1 cellular context compared by ENCODE assay signal in genomic region chr16:67155305-67156145, GRCh38.
TF ChIP-seq lines count a peak whose summit lies in the region.

No MANE protein-coding gene starts in this region.

TF ChIP-seq in HepG2, 621 proteins besides CTCF, POLR2A, EP300 and RAD21 (continued from another document and continues in another):
- TF ChIP-seq ZNF318 (CRISPR knock-in tag; IDR thresholded peaks at IDR 0.05) (0 out of 2 replicates have a peak, but pooled peaks have one; percentile 60), KAT8 (CRISPR knock-in tag; IDR thresholded peaks at IDR 0.05) (peak; percentile 49; the same call in 1 of the 2 replicates), ZNF430 (CRISPR knock-in tag; IDR thresholded peaks at IDR 0.05) (no peak), MAZ (IDR thresholded peaks at IDR 0.05; ENCODE audit: borderline replicate concordance, low read depth, low read length) (peak; percentile 46; the same call in 1 of the 2 replicates), MAZ (CRISPR knock-in tag; IDR thresholded peaks at IDR 0.05; ENCODE audit: low read depth) (peak; percentile 69), ZNF274 (CRISPR knock-in tag; IDR thresholded peaks at IDR 0.05) (no peak), ZNF367 (CRISPR knock-in tag; IDR thresholded peaks at IDR 0.05; ENCODE audit: borderline replicate concordance) (no peak), RFXANK (CRISPR knock-in tag; IDR thresholded peaks at IDR 0.05) (no peak), MTF2 (CRISPR knock-in tag; IDR thresholded peaks at IDR 0.05; ENCODE audit: borderline replicate concordance) (0 out of 2 replicates have a peak, but pooled peaks have one; percentile 58), HNRNPK (IDR thresholded peaks at IDR 0.05; ENCODE audit: low read depth, low read length, poor library complexity, severe bottlenecking) (peak; percentile 86), IKZF4 (CRISPR knock-in tag; IDR thresholded peaks at IDR 0.05; ENCODE audit: borderline replicate concordance, low read depth, not compliant biosample characterization) (no peak), ZNF329 (CRISPR knock-in tag; IDR thresholded peaks at IDR 0.05; ENCODE audit: low read depth) (0 out of 2 replicates have a peak, but pooled peaks have one; percentile 34), SMARCC2 (IDR thresholded peaks at IDR 0.05) (no peak), YEATS4 (CRISPR knock-in tag; IDR thresholded peaks at IDR 0.05; ENCODE audit: borderline replicate concordance) (peak; percentile 39; the same call in 1 of the 2 replicates), ESRRA (CRISPR knock-in tag; IDR thresholded peaks at IDR 0.05; ENCODE audit: low read depth) (no peak; the same call in 1 of the 2 replicates), GTF3A (CRISPR knock-in tag; conservative IDR thresholded peaks at IDR 0.05) (peak; percentile 62; the same call in 1 of the 2 replicates), NFE2 (CRISPR knock-in tag; IDR thresholded peaks at IDR 0.05) (no peak), RFXAP (CRISPR knock-in tag; IDR thresholded peaks at IDR 0.05; ENCODE audit: borderline replicate concordance) (peak; percentile 82; the same call in 1 of the 2 replicates), BORCS8-MEF2B (CRISPR knock-in tag; IDR thresholded peaks at IDR 0.05) (peak; percentile 52; the same call in 1 of the 2 replicates), NR3C1 (CRISPR knock-in tag; IDR thresholded peaks at IDR 0.05) (no peak), MIXL1 (CRISPR knock-in tag; IDR thresholded peaks at IDR 0.05) (0 out of 2 replicates have a peak, but pooled peaks have one; percentile 23), ATF7-NPFF (CRISPR knock-in tag; IDR thresholded peaks at IDR 0.05; ENCODE audit: low read depth) (peak; percentile 78), SMAD1 (CRISPR knock-in tag; IDR thresholded peaks at IDR 0.05; ENCODE audit: borderline replicate concordance, low read depth) (peak; percentile 62; the same call in 1 of the 2 replicates), ZNF160 (CRISPR knock-in tag; IDR thresholded peaks at IDR 0.05) (peak; percentile 47; the same call in 1 of the 2 replicates), ARNT (IDR thresholded peaks at IDR 0.05) (no peak), YY1 (IDR thresholded peaks at IDR 0.05; ENCODE audit: insufficient read depth, insufficient replicate concordance, low read depth, low read length) (peak; percentile 81), TCF12 (IDR thresholded peaks at IDR 0.05) (no peak), TCF12 (CRISPR knock-in tag; IDR thresholded peaks at IDR 0.05) (0 out of 2 replicates have a peak, but pooled peaks have one; percentile 81), ASH2L (IDR thresholded peaks at IDR 0.05; ENCODE audit: insufficient read length, low read depth, low read length) (peak; percentile 54), ADNP (CRISPR knock-in tag; IDR thresholded peaks at IDR 0.05) (0 out of 2 replicates have a peak, but pooled peaks have one; percentile 60), ZFP1 (CRISPR knock-in tag; IDR thresholded peaks at IDR 0.05) (no peak), ZFYVE20 (CRISPR knock-in tag; IDR thresholded peaks at IDR 0.05; ENCODE audit: borderline replicate concordance, low read depth) (no peak)
- TF ChIP-seq, protein P1, sequence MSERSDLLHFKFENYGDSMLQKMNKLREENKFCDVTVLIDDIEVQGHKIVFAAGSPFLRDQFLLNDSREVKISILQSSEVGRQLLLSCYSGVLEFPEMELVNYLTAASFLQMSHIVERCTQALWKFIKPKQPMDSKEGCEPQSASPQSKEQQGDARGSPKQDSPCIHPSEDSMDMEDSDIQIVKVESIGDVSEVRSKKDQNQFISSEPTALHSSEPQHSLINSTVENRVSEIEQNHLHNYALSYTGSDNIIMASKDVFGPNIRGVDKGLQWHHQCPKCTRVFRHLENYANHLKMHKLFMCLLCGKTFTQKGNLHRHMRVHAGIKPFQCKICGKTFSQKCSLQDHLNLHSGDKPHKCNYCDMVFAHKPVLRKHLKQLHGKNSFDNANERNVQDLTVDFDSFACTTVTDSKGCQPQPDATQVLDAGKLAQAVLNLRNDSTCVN (CRISPR knock-in tag; IDR thresholded peaks at IDR 0.05; ENCODE audit: borderline replicate concordance), result peak; percentile 8; the same call in 1 of the 2 replicates
- TF ChIP-seq, protein P2, sequence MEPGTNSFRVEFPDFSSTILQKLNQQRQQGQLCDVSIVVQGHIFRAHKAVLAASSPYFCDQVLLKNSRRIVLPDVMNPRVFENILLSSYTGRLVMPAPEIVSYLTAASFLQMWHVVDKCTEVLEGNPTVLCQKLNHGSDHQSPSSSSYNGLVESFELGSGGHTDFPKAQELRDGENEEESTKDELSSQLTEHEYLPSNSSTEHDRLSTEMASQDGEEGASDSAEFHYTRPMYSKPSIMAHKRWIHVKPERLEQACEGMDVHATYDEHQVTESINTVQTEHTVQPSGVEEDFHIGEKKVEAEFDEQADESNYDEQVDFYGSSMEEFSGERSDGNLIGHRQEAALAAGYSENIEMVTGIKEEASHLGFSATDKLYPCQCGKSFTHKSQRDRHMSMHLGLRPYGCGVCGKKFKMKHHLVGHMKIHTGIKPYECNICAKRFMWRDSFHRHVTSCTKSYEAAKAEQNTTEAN (CRISPR knock-in tag; conservative IDR thresholded peaks at IDR 0.05), result 0 out of 2 replicates have a peak, but pooled peaks have one; percentile 21
- TF ChIP-seq, protein P3, sequence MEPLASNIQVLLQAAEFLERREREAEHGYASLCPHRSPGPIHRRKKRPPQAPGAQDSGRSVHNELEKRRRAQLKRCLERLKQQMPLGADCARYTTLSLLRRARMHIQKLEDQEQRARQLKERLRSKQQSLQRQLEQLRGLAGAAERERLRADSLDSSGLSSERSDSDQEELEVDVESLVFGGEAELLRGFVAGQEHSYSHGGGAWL (CRISPR knock-in tag; IDR thresholded peaks at IDR 0.05), result peak; percentile 71; the same call in 1 of the 2 replicates
- TF ChIP-seq, protein P4, sequence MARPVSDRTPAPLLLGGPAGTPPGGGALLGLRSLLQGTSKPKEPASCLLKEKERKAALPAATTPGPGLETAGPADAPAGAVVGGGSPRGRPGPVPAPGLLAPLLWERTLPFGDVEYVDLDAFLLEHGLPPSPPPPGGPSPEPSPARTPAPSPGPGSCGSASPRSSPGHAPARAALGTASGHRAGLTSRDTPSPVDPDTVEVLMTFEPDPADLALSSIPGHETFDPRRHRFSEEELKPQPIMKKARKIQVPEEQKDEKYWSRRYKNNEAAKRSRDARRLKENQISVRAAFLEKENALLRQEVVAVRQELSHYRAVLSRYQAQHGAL (CRISPR knock-in tag; IDR thresholded peaks at IDR 0.05; ENCODE audit: not compliant biosample characterization), result peak; percentile 88
- TF ChIP-seq, protein P5, sequence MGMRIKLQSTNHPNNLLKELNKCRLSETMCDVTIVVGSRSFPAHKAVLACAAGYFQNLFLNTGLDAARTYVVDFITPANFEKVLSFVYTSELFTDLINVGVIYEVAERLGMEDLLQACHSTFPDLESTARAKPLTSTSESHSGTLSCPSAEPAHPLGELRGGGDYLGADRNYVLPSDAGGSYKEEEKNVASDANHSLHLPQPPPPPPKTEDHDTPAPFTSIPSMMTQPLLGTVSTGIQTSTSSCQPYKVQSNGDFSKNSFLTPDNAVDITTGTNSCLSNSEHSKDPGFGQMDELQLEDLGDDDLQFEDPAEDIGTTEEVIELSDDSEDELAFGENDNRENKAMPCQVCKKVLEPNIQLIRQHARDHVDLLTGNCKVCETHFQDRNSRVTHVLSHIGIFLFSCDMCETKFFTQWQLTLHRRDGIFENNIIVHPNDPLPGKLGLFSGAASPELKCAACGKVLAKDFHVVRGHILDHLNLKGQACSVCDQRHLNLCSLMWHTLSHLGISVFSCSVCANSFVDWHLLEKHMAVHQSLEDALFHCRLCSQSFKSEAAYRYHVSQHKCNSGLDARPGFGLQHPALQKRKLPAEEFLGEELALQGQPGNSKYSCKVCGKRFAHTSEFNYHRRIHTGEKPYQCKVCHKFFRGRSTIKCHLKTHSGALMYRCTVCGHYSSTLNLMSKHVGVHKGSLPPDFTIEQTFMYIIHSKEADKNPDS (CRISPR knock-in tag; IDR thresholded peaks at IDR 0.05), result no peak
- TF ChIP-seq, protein P6, sequence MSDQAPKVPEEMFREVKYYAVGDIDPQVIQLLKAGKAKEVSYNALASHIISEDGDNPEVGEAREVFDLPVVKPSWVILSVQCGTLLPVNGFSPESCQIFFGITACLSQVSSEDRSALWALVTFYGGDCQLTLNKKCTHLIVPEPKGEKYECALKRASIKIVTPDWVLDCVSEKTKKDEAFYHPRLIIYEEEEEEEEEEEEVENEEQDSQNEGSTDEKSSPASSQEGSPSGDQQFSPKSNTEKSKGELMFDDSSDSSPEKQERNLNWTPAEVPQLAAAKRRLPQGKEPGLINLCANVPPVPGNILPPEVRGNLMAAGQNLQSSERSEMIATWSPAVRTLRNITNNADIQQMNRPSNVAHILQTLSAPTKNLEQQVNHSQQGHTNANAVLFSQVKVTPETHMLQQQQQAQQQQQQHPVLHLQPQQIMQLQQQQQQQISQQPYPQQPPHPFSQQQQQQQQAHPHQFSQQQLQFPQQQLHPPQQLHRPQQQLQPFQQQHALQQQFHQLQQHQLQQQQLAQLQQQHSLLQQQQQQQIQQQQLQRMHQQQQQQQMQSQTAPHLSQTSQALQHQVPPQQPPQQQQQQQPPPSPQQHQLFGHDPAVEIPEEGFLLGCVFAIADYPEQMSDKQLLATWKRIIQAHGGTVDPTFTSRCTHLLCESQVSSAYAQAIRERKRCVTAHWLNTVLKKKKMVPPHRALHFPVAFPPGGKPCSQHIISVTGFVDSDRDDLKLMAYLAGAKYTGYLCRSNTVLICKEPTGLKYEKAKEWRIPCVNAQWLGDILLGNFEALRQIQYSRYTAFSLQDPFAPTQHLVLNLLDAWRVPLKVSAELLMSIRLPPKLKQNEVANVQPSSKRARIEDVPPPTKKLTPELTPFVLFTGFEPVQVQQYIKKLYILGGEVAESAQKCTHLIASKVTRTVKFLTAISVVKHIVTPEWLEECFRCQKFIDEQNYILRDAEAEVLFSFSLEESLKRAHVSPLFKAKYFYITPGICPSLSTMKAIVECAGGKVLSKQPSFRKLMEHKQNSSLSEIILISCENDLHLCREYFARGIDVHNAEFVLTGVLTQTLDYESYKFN (CRISPR knock-in tag; conservative IDR thresholded peaks at IDR 0.05), result peak; percentile 16; the same call in 1 of the 2 replicates
- TF ChIP-seq, protein P7, sequence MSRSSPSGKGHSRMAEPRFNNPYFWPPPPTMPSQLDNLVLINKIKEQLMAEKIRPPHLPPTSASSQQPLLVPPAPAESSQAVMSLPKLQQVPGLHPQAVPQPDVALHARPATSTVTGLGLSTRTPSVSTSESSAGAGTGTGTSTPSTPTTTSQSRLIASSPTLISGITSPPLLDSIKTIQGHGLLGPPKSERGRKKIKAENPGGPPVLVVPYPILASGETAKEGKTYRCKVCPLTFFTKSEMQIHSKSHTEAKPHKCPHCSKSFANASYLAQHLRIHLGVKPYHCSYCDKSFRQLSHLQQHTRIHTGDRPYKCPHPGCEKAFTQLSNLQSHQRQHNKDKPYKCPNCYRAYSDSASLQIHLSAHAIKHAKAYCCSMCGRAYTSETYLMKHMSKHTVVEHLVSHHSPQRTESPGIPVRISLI (CRISPR knock-in tag; IDR thresholded peaks at IDR 0.05; ENCODE audit: borderline replicate concordance), result peak; percentile 32; the same call in 1 of the 2 replicates
